In the genomic region with DNA sequence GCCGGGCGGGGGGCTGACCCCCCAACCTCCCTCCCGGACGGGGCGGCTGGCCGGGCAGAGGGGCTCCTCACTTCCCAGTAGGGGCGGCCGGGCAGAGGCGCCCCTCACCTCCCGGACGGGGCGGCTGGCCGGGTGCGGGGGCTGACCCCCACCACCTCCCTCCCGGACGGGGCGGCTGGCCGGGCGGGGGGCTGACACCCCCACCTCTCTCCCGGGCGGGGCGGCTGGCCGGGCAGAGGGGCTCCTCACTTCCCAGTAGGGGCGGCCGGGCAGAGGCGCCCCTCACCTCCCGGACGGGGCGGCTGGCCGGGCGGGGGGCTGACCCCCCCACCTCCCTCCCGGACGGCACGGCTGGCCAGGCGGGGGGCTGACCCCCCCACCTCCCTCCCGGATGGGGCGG, we compare ENCODE assay signal across 2 cellular contexts.
DNase-seq lines count a peak whose midpoint lies in the region; ATAC-seq and TF ChIP-seq lines count a peak whose summit lies in the region.
"Not testable (repeated sequence)": the region's sequence is repeated elsewhere in the genome, so short reads cannot be mapped to it uniquely, and the experiment has no call there.

No MANE protein-coding gene starts in this region.

- WGBS in psoas muscle, 3 donors, result 94% methylated on average over 16 of the region's 37 CpGs; no CpG with 5 or more reads in 2 of the 3 donors

- peaks cover 45% of the 10 kb centered on the region for H3K4me1 ChIP-seq in psoas muscle
- peaks cover 44 to 49% of the 10 kb centered on the region in 2 donors for H3K4me1 ChIP-seq in gastrocnemius medialis

- H3K36me3 ChIP-seq in psoas muscle (ENCODE audit: insufficient read depth in 1 of 2, low read depth in 1 of 2); gastrocnemius medialis: not testable (repeated sequence)

- peak overlapping the region; percentile 55 for H3K27ac ChIP-seq in psoas muscle
- peak overlapping the region; percentile 54 to 75 (median 64) for H3K27ac ChIP-seq in gastrocnemius medialis

- H3K27me3 ChIP-seq in psoas muscle (ENCODE audit: insufficient read depth in 3 of 3, low read length in 2 of 3); gastrocnemius medialis: not testable (repeated sequence)

- TF ChIP-seq POLR2A in gastrocnemius medialis (IDR thresholded peaks at IDR 0.05), result not testable (repeated sequence)

- ATAC-seq in psoas muscle, gastrocnemius medialis: not testable (repeated sequence)

- intact Hi-C loops in psoas muscle (cut with DNase I), result not testable (repeated sequence)
- intact Hi-C loops in gastrocnemius medialis (cut with DNase I; ENCODE audit: low total_unique reads), result loop anchor here (5.0 to 10.0 kb wide), 2 partner anchors 119 to 1623 kb away; no protein-coding TSS in a partner anchor

- in situ Hi-C loops in gastrocnemius medialis (cut with MboI; ENCODE audit: low sequenced_read_pairs in 4 of 4), result not testable (repeated sequence)

- DNase-seq in psoas muscle, gastrocnemius medialis: not testable (repeated sequence)

- TF ChIP-seq CTCF in psoas muscle (IDR thresholded peaks at IDR 0.05); gastrocnemius medialis (IDR thresholded peaks at IDR 0.05 in 4 of 5, conservative IDR thresholded peaks at IDR 0.05 in 1 of 5): not testable (repeated sequence)

- H3K4me3 ChIP-seq in psoas muscle (peak overlapping the region; percentile 30), gastrocnemius medialis (peak overlapping the region in 1 of 4 donors; percentile 24)

- not testable (repeated sequence) for H3K9me3 ChIP-seq in psoas muscle, gastrocnemius medialis
